Comparison of ENCODE assay signal across 24 cellular contexts in genomic region chr16:8736123-8736680, GRCh38.
DNase-seq lines count a peak whose midpoint lies in the region; ATAC-seq, FAIRE-seq and TF ChIP-seq lines count a peak whose summit lies in the region.
"Had no signal": no experiment of that assay in that cellular context is flagged by ENCODE, and none has a peak within 500 bp of the region (broad histone marks: within the 10 kb centered on the region; RNA-seq: fewer than 3 reads in every experiment).

No MANE protein-coding gene starts in this region.

- no peaks in the 10 kb centered on the region for H3F3A ChIP-seq in neural progenitor cell (ENCODE audit: low read depth)

- H4K5ac ChIP-seq in H1 (ENCODE audit: insufficient read length, low read depth, low read length), result no peak overlapping the region

- FAIRE-seq in H1 (lab: Jason Lieb, UNC), result no peak
- FAIRE-seq: D721Med, GM18507, HTR-8/SVneo, K562 had no signal

- H3K27ac ChIP-seq in H1 (ENCODE audit: low read depth, low read length), result no peak overlapping the region
- no peak overlapping the region for H3K27ac ChIP-seq in neural progenitor cell
- no peak overlapping the region for H3K27ac ChIP-seq in right atrium auricular region
- H3K27ac ChIP-seq: BLaER1 treated with 17β-estradiol and CSF1 and Interleukin-3, amounts not matched to agents 10 nM and 100 nM had no signal

- H3K9ac ChIP-seq in H1 (replicated peaks in 1 of 4; ENCODE audit: extremely low read depth in 1 of 4, low read depth in 3 of 4, low read length in 3 of 4) (no peak overlapping the region), neural progenitor cell (no peak overlapping the region)
- H3K9ac ChIP-seq: BLaER1 treated with 17β-estradiol and CSF1 and Interleukin-3, amounts not matched to agents 10 nM and 100 nM had no signal

- H3K9me3 Mint-ChIP-seq in neural progenitor cell, result peaks cover 12% of the 10 kb centered on the region
- H3K9me3 Mint-ChIP-seq: CD4-positive, alpha-beta T cell had no signal

- H3K27me3 Mint-ChIP-seq in neural progenitor cell (ENCODE audit: insufficient read depth, low read depth), result no peaks in the 10 kb centered on the region
- H3K27me3 Mint-ChIP-seq: CD4-positive, alpha-beta T cell had no signal

- ATAC-seq in GM18907 (IDR thresholded peaks at IDR 0.05; ENCODE audit: unreplicated experiment), result no peak
- no peak for ATAC-seq in HG03378 (IDR thresholded peaks at IDR 0.05; ENCODE audit: unreplicated experiment)
- ATAC-seq: K562 had no signal

- H2BK12ac ChIP-seq in H1 (ENCODE audit: low read depth, low read length), result 0 out of 2 replicates have a peak overlapping the region, but pooled peaks have one; percentile 17

- H3K4me2 ChIP-seq in H1 (ENCODE audit: insufficient read depth in 1 of 2, low read depth in 2 of 2, low read length in 2 of 2), result no peak overlapping the region
- no peak overlapping the region for H3K4me2 ChIP-seq in neural progenitor cell
- H3K4me2 ChIP-seq: BLaER1 treated with 17β-estradiol and CSF1 and Interleukin-3, amounts not matched to agents 10 nM and 100 nM had no signal

- no peak overlapping the region for H3K14ac ChIP-seq in H1 (ENCODE audit: insufficient read length)

- H3K4me1 Mint-ChIP-seq in neural progenitor cell, result peaks cover 20% of the 10 kb centered on the region

- no peak for TF ChIP-seq RAD21 in H1 (IDR thresholded peaks at IDR 0.05 in 1 of 2, conservative IDR thresholded peaks at IDR 0.05 in 1 of 2; ENCODE audit: low read depth in 2 of 2, low read length in 2 of 2)

- TF ChIP-seq CTCF in BE2C (IDR thresholded peaks at IDR 0.05; ENCODE audit: low read depth, low read length) (no peak), H1 (IDR thresholded peaks at IDR 0.05; ENCODE audit: control extremely low read depth in 1 of 3, insufficient read depth in 1 of 3, low read depth in 1 of 3, low read length in 3 of 3) (no peak), neural progenitor cell (IDR thresholded peaks at IDR 0.05) (no peak), right atrium auricular region (IDR thresholded peaks at IDR 0.05) (no peak)

- no peak overlapping the region for H2BK120ac ChIP-seq in H1 (replicated peaks; ENCODE audit: low read depth, low read length)

- no peaks in the 10 kb centered on the region for H3K23me2 ChIP-seq in H1 (ENCODE audit: low read depth, low read length)

- no peak overlapping the region for H3K56ac ChIP-seq in H1 (replicated peaks; ENCODE audit: insufficient read length, low read depth, low read length)

- H3K9me3 ChIP-seq in BE2C, result peaks cover 5% of the 10 kb centered on the region; the same call in 1 of the 2 replicates
- H3K9me3 ChIP-seq in H1 (ENCODE audit: insufficient read depth in 2 of 2, low read depth in 1 of 2, low read length in 1 of 2), result peaks cover 8 to 11% of the 10 kb centered on the region in 2 experiments; a peak in 3 of 4 replicates
- H3K9me3 ChIP-seq in neural progenitor cell (ENCODE audit: low read depth), result no peaks in the 10 kb centered on the region
- H3K9me3 ChIP-seq in right atrium auricular region, result no peaks in the 10 kb centered on the region

- H3K36me3 ChIP-seq in BE2C (peaks cover 5% of the 10 kb centered on the region; the same call in 1 of the 2 replicates), H1 (ENCODE audit: control insufficient read depth in 2 of 4, insufficient read depth in 4 of 4, low read length in 3 of 4) (no peaks in the 10 kb centered on the region), neural progenitor cell (no peaks in the 10 kb centered on the region), right atrium auricular region (no peaks in the 10 kb centered on the region)

- H3K4me1 ChIP-seq in BE2C (peaks cover 13% of the 10 kb centered on the region), H1 (replicated peaks in 1 of 4; ENCODE audit: control insufficient read depth in 3 of 4, insufficient read depth in 4 of 4, low read length in 3 of 4) (peaks cover 0 to 3% (median 0%) of the 10 kb centered on the region in 4 experiments; a peak in 2 of 7 replicates), neural progenitor cell (no peaks in the 10 kb centered on the region), right atrium auricular region (peaks cover 0 to 2% of the 10 kb centered on the region in 2 donors)

- peak; percentile 42 for DNase-seq in BE2C
- DNase-seq in NCI-H2171 treated with DMSO at 0.1 percent for 48 hours (lab: John Stamatoyannopoulos, UW), result peak; percentile 60
- DNase-seq in H1 (ENCODE audit: low read depth in 1 of 2, low spot score in 2 of 2), result no peak
- DNase-seq in neural progenitor cell (ENCODE audit: low spot score), result no peak
- DNase-seq in posterior vena cava (ENCODE audit: low spot score), result no peak
- no peak for DNase-seq in right atrium auricular region (ENCODE audit: low spot score)
- DNase-seq: CD4-positive, alpha-beta T cell; DMS79 treated with DMSO at 0.1 percent for 48 hours; H7; Kasumi-1; NCI-H1092 treated with DMSO at 0.1 percent for 48 hours; NCI-H1436; NCI-H187 treated with DMSO at 0.1 percent for 48 hours; NCI-H446; NCI-H526 treated with DMSO at 0.1 percent for 48 hours; Right ventricle myocardium superior; RPMI8226 had no signal

- CTCF ChIA-PET in H1 (lab: Charles Lee; ENCODE audit: partially characterized antibody), result no interaction called here

- H2BK20ac ChIP-seq in H1 (ENCODE audit: low read length), result no peak overlapping the region

- H3K27ac Mint-ChIP-seq in neural progenitor cell, result peak overlapping the region; percentile 86
- H3K27ac Mint-ChIP-seq: CD4-positive, alpha-beta T cell had no signal

- H3K4ac ChIP-seq in H1 (replicated peaks; ENCODE audit: insufficient read length, low read depth, low read length), result no peak overlapping the region

- WGBS in H1 (ENCODE audit: extremely low coverage in 1 of 2, insufficient coverage in 1 of 2, insufficient read length in 1 of 2, insufficient replicate concordance in 2 of 2, low coverage in 1 of 2, low lambda C conversion rate in 2 of 2, missing lambda C conversion rate in 1 of 2), 2 experiments, result 85% methylated on average over 9 of the region's 9 CpGs; no CpG with 5 or more reads in 1 of the 2 experiments

- H4K91ac ChIP-seq in H1 (replicated peaks; ENCODE audit: insufficient read length, low read length), result no peak overlapping the region

- POLR2A ChIA-PET in H1 (lab: Charles Lee; ENCODE audit: partially characterized antibody), result no interaction called here

- no peaks in the 10 kb centered on the region for H4K20me1 ChIP-seq in H1 (replicated peaks in 1 of 2; ENCODE audit: control insufficient read depth in 1 of 2, insufficient read depth in 2 of 2, low read length in 2 of 2)
- H4K20me1 ChIP-seq in neural progenitor cell (ENCODE audit: low read depth), result no peaks in the 10 kb centered on the region
- H4K20me1 ChIP-seq: BLaER1 treated with 17β-estradiol and CSF1 and Interleukin-3, amounts not matched to agents 10 nM and 100 nM had no signal

- peaks cover 35% of the 10 kb centered on the region for H3K36me3 Mint-ChIP-seq in neural progenitor cell

- H3K27me3 ChIP-seq in BE2C, result no peaks in the 10 kb centered on the region
- H3K27me3 ChIP-seq in H1 (replicated peaks in 1 of 4; ENCODE audit: control insufficient read depth in 3 of 4, extremely low read depth in 1 of 4, insufficient read depth in 3 of 4, low read length in 3 of 4), result no peaks in the 10 kb centered on the region
- H3K27me3 ChIP-seq in neural progenitor cell, result no peaks in the 10 kb centered on the region
- H3K27me3 ChIP-seq in right atrium auricular region, result no peaks in the 10 kb centered on the region
- H3K27me3 ChIP-seq: BLaER1 treated with 17β-estradiol and CSF1 and Interleukin-3, amounts not matched to agents 10 nM and 100 nM had no signal

- TF ChIP-seq POLR2A in H1 (IDR thresholded peaks at IDR 0.05; ENCODE audit: control extremely low read depth in 1 of 2, low read depth in 2 of 2, low read length in 2 of 2), result no peak

- intact Hi-C loops in posterior vena cava (cut with DNase I), result no loop called here

- H3K4me3 ChIP-seq in BE2C (ENCODE audit: low read depth, low read length) (no peak overlapping the region), H1 (ENCODE audit: extremely low read depth in 1 of 4, insufficient read depth in 2 of 4, low read depth in 3 of 4, low read length in 4 of 4) (no peak overlapping the region), neural progenitor cell (no peak overlapping the region), right atrium auricular region (no peak overlapping the region)
- H3K4me3 ChIP-seq: BLaER1 treated with 17β-estradiol and CSF1 and Interleukin-3, amounts not matched to agents 10 nM and 100 nM; K562 had no signal

- H2BK5ac ChIP-seq in H1 (ENCODE audit: low read depth, low read length), result no peak overlapping the region

- H3K18ac ChIP-seq in H1 (ENCODE audit: extremely low read depth, low read length), result no peak overlapping the region

- TF ChIP-seq EP300 in H1 (IDR thresholded peaks at IDR 0.05; ENCODE audit: borderline replicate concordance in 1 of 2, low read depth in 2 of 2, low read length in 2 of 2), result no peak

- no peaks in the 10 kb centered on the region for H3K79me2 ChIP-seq in H1 (ENCODE audit: control insufficient read depth in 1 of 2, insufficient read depth in 2 of 2, low read length in 2 of 2)
- H3K79me2 ChIP-seq in neural progenitor cell (ENCODE audit: low read depth), result no peaks in the 10 kb centered on the region

- H3K79me1 ChIP-seq in H1 (ENCODE audit: low read depth, low read length), result no peaks in the 10 kb centered on the region

- H2AK5ac ChIP-seq in H1 (ENCODE audit: low read depth, low read length), result no peak overlapping the region

- no peak overlapping the region for H2BK15ac ChIP-seq in H1 (ENCODE audit: low read length)

- H4K8ac ChIP-seq in H1 (ENCODE audit: extremely low read depth, insufficient read depth, low read length), result no peak overlapping the region

- no peak overlapping the region for H3K4me3 Mint-ChIP-seq in neural progenitor cell
- H3K4me3 Mint-ChIP-seq: CD4-positive, alpha-beta T cell had no signal

- H2AFZ ChIP-seq in H1 (ENCODE audit: low read length), result no peak overlapping the region
- H2AFZ ChIP-seq in neural progenitor cell (replicated peaks), result no peak overlapping the region

- no peak overlapping the region for H3K23ac ChIP-seq in H1 (ENCODE audit: insufficient read length)

TF ChIP-seq in H1, 55 proteins besides CTCF, POLR2A, EP300 and RAD21 (continues in another document):
- no peak for TF ChIP-seq CBX8 (IDR thresholded peaks at IDR 0.05; ENCODE audit: borderline replicate concordance, low read depth, low read length)
- TF ChIP-seq GTF2F1 (IDR thresholded peaks at IDR 0.05; ENCODE audit: borderline replicate concordance, low read depth, low read length), result no peak
- no peak for TF ChIP-seq SIRT6 (IDR thresholded peaks at IDR 0.05; ENCODE audit: low read length)
- TF ChIP-seq SUZ12 (IDR thresholded peaks at IDR 0.05; ENCODE audit: low read length), result no peak
- TF ChIP-seq NANOG (IDR thresholded peaks at IDR 0.05; ENCODE audit: insufficient read depth, low read depth, low read length, poor library complexity, severe bottlenecking), result no peak
- TF ChIP-seq POU5F1 (IDR thresholded peaks at IDR 0.05; ENCODE audit: low read depth, low read length), result no peak
- TF ChIP-seq CHD1 (IDR thresholded peaks at IDR 0.05; ENCODE audit: low read depth, low read length), result no peak
- TF ChIP-seq PHF8 (conservative IDR thresholded peaks at IDR 0.05; ENCODE audit: low read depth, low read length), result no peak
- TF ChIP-seq HDAC6 (IDR thresholded peaks at IDR 0.05; ENCODE audit: low read depth, low read length), result no peak
- no peak for TF ChIP-seq TAF1 (IDR thresholded peaks at IDR 0.05; ENCODE audit: low read depth, low read length)
- no peak for TF ChIP-seq GABPA (IDR thresholded peaks at IDR 0.05; ENCODE audit: borderline replicate concordance, insufficient read depth, low read length)

Comparison
In these comparisons a context has a peak if more than half of its experiments do, and no peak if none do; other contexts are left out.
1. DNase-seq: peak in BE2C (single experiment) and NCI-H2171 treated with DMSO at 0.1 percent for 48 hours (single experiment); none in H1 (0 of 2), neural progenitor cell (single experiment), posterior vena cava (single experiment) and right atrium auricular region (single experiment).